In genomic region chr16:10895053-10895946, GRCh38 we compare ENCODE assay signal across 1 cellular context.
TF ChIP-seq lines count a peak whose summit lies in the region.

No MANE protein-coding gene starts in this region.

TF ChIP-seq in GM12878, 131 proteins besides CTCF, POLR2A, EP300 and RAD21:
- TF ChIP-seq HDGF (IDR thresholded peaks at IDR 0.05), result 0 out of 2 replicates have a peak, but pooled peaks have one; percentile 12
- no peak for TF ChIP-seq FOS (IDR thresholded peaks at IDR 0.05; ENCODE audit: borderline replicate concordance, extremely low read depth, insufficient read length)
- TF ChIP-seq SIN3A (IDR thresholded peaks at IDR 0.05; ENCODE audit: low read depth, low read length), result peak; percentile 62; the same call in 1 of the 2 replicates
- TF ChIP-seq CEBPB (IDR thresholded peaks at IDR 0.05; ENCODE audit: borderline replicate concordance in 1 of 2, low read depth in 2 of 2, low read length in 2 of 2), result no peak
- 0 out of 2 replicates have a peak, but pooled peaks have one; percentile 10 for TF ChIP-seq YY1 (IDR thresholded peaks at IDR 0.05; ENCODE audit: low read depth, low read length)
- TF ChIP-seq REST (IDR thresholded peaks at IDR 0.05; ENCODE audit: low read depth, low read length), result peak; percentile 97
